In genomic region chr19:15252398-15253018, GRCh38 we compare ENCODE assay signal across 8 cellular contexts. TPM values are rescaled to one million over a fixed set of nuclear protein-coding genes. Genes with fewer than 3 reads are reported as not detected.
A peak's percentile ranks its signal among the peaks of the same experiment; 100 is the strongest.
DNase-seq lines count a peak whose midpoint lies in the region; ATAC-seq and TF ChIP-seq lines count a peak whose summit lies in the region.

No MANE protein-coding gene starts in this region.

- no peak overlapping the region for H2AFZ ChIP-seq in DND-41 (ENCODE audit: low read depth, low read length)

- ATAC-seq in DND-41 (ENCODE audit: insufficient read depth, low read depth), result 0 out of 3 replicates have a peak, but pooled peaks have one; percentile 39
- ATAC-seq in esophagus mucosa, result peak; percentile 16
- no peak for ATAC-seq in GM18498 (IDR thresholded peaks at IDR 0.05; ENCODE audit: unreplicated experiment)

- no peak overlapping the region for H3K9ac ChIP-seq in DND-41 (ENCODE audit: low read depth, low read length)

- peaks cover 95% of the 10 kb centered on the region for H3K79me2 ChIP-seq in DND-41 (ENCODE audit: insufficient read depth, low read length)

- H3K4me1 ChIP-seq in DND-41 (ENCODE audit: insufficient read depth, low read length) (no peaks in the 10 kb centered on the region), prostate gland (replicated peaks) (peaks cover 29% of the 10 kb centered on the region)

- H3K4me3 ChIP-seq in DND-41 (ENCODE audit: low read depth in 1 of 2, low read length in 2 of 2) (no peak overlapping the region), prostate gland (no peak overlapping the region)

- H3K36me3 ChIP-seq in DND-41 (ENCODE audit: insufficient read depth, low read length) (peaks cover 100% of the 10 kb centered on the region), prostate gland (peaks cover 13 to 28% of the 10 kb centered on the region in 2 donors)

- WGBS in prostate gland, result 51% methylated on average over 9 of the region's 9 CpGs

- TF ChIP-seq CTCF in DND-41 (IDR thresholded peaks at IDR 0.05; ENCODE audit: borderline replicate concordance, extremely low read depth, low read length, poor library complexity, severe bottlenecking), result peak; percentile 59
- peak in 2 of 4 experiments; percentile 31 to 51 for TF ChIP-seq CTCF in prostate gland (IDR thresholded peaks at IDR 0.05)

- DNase-seq in DND-41, result peak; percentile 22
- DNase-seq in NCI-H1694 treated with DMSO at 0.1 percent for 48 hours (lab: John Stamatoyannopoulos, UW), result peak; percentile 35
- DNase-seq in prostate gland (ENCODE audit: low spot score), result no peak
- no peak for DNase-seq in NCI-H345 treated with DMSO at 0.1 percent for 48 hours (lab: John Stamatoyannopoulos, UW; ENCODE audit: unreplicated experiment)
- DNase-seq in NCI-H226, result no peak
- no peak for DNase-seq in NCI-H1092 (lab: John Stamatoyannopoulos, UW)

- H3K27me3 ChIP-seq in DND-41 (ENCODE audit: insufficient read depth, low read length, poor library complexity), result no peaks in the 10 kb centered on the region
- H3K27me3 ChIP-seq in prostate gland (replicated peaks; ENCODE audit: insufficient read depth), result no peaks in the 10 kb centered on the region

- H4K20me1 ChIP-seq in DND-41 (ENCODE audit: insufficient read depth, low read length), result peaks cover 96% of the 10 kb centered on the region

- H3K9me3 ChIP-seq in DND-41 (ENCODE audit: insufficient read depth, low read length, severe bottlenecking) (no peaks in the 10 kb centered on the region), prostate gland (no peaks in the 10 kb centered on the region)

- H3K4me2 ChIP-seq in DND-41 (ENCODE audit: insufficient read depth, low read length), result no peak overlapping the region

- no peak overlapping the region for H3K27ac ChIP-seq in DND-41 (ENCODE audit: low read length)
- peak overlapping the region; percentile 73 to 80 for H3K27ac ChIP-seq in prostate gland

- intact Hi-C loops in prostate gland (cut with DNase I), result loop anchor here (5.0 kb wide), 1 partner anchor 80 kb away; the partner anchor contains the start of gene BRD4

- no peak for TF ChIP-seq POLR2A in prostate gland (IDR thresholded peaks at IDR 0.05)

RNA-seq across cellular contexts. Expression of gene EPHX3, which starts 20.3 kb away (rescaled TPM):
- total RNA-seq in esophagus mucosa, result 34.6 TPM
- 1 to 10 TPM; 1.4 to 1.6 TPM for total RNA-seq in prostate gland

RNA-seq across cellular contexts. Expression of gene NOTCH3, which starts 51.7 kb away (rescaled TPM):
- total RNA-seq in esophagus mucosa (149 TPM), prostate gland (10 to 100 TPM; 31.8 to 48.0 TPM)

Comparison
In these comparisons a context has a peak if more than half of its experiments do, and no peak if none do; other contexts are left out.
1. DNase-seq: peak in DND-41 (single experiment) and NCI-H1694 treated with DMSO at 0.1 percent for 48 hours (single experiment); none in prostate gland (single experiment), NCI-H345 treated with DMSO at 0.1 percent for 48 hours (single experiment), NCI-H226 (single experiment) and NCI-H1092 (single experiment).
2. RNA of gene EPHX3, which starts 20.3 kb away (total RNA-seq): 34.6 TPM in esophagus mucosa (single experiment); 1.4 to 1.6 TPM in prostate gland; every median in the first group is over 10 times any median in the second.